10 cellular contexts compared by ENCODE assay signal in genomic region chr1:6245869-6246496, GRCh38. TPM values are rescaled to one million over a fixed set of nuclear protein-coding genes. Genes with fewer than 3 reads are reported as not detected.
DNase-seq lines count a peak whose midpoint lies in the region; ATAC-seq and TF ChIP-seq lines count a peak whose summit lies in the region.
"Had no signal": no experiment of that assay in that cellular context is flagged by ENCODE, and none has a peak within 500 bp of the region (broad histone marks: within the 10 kb centered on the region; RNA-seq: fewer than 3 reads in every experiment).

No MANE protein-coding gene starts in this region.

- H3K4me3 ChIP-seq in stomach: peak overlapping the region in 3 of 4 donors; percentile 0 to 34 (median 16)
- no peak overlapping the region for H3K4me3 ChIP-seq in lower leg skin (ENCODE audit: low read depth, poor library complexity, severe bottlenecking)

- peaks cover 35 to 59% (median 56%) of the 10 kb centered on the region in 4 donors for H3K4me1 ChIP-seq in stomach

- H3K27me3 Mint-ChIP-seq in activated CD4-positive, alpha-beta T cell treated with anti-CD3 and anti-CD28 coated beads for 36 hours: peaks cover 54% of the 10 kb centered on the region

- no peaks in the 10 kb centered on the region for H3K36me3 Mint-ChIP-seq in activated CD4-positive, alpha-beta T cell treated with anti-CD3 and anti-CD28 coated beads for 36 hours (ENCODE audit: low read depth)

- TF ChIP-seq POLR2A in stomach (IDR thresholded peaks at IDR 0.05) (no peak), lower leg skin (IDR thresholded peaks at IDR 0.05) (no peak)

- TF ChIP-seq EP300 in stomach (IDR thresholded peaks at IDR 0.05): no peak

- H3K27ac Mint-ChIP-seq in activated CD4-positive, alpha-beta T cell treated with anti-CD3 and anti-CD28 coated beads for 36 hours: no peak overlapping the region

- H3K36me3 ChIP-seq in stomach: no peaks in the 10 kb centered on the region

- no peaks in the 10 kb centered on the region for H3K9me3 Mint-ChIP-seq in activated CD4-positive, alpha-beta T cell treated with anti-CD3 and anti-CD28 coated beads for 36 hours (ENCODE audit: low read depth)

- no peaks in the 10 kb centered on the region for H3K9me3 ChIP-seq in stomach

- H3K27me3 ChIP-seq in stomach: peaks cover 22 to 100% (median 86%) of the 10 kb centered on the region in 3 donors

- TF ChIP-seq CTCF in stomach (IDR thresholded peaks at IDR 0.05): no peak
- TF ChIP-seq CTCF in lower leg skin (IDR thresholded peaks at IDR 0.05): no peak

- H3K4me3 Mint-ChIP-seq in activated CD4-positive, alpha-beta T cell treated with anti-CD3 and anti-CD28 coated beads for 36 hours: no peak overlapping the region

- peak; percentile 37 for DNase-seq in ELR (ENCODE audit: low read depth)
- DNase-seq in NCI-H1092 treated with DMSO at 0.1 percent for 48 hours (lab: John Stamatoyannopoulos, UW): peak; percentile 86
- peak; percentile 73 for DNase-seq in activated CD4-positive, alpha-beta T cell treated with anti-CD3 and anti-CD28 coated beads for 36 hours
- DNase-seq in germinal center (ENCODE audit: low spot score): peak; percentile 69
- DNase-seq in stomach: peak; percentile 33
- DNase-seq in lower leg skin (ENCODE audit: low spot score in 2 of 2): no peak
- DNase-seq in NK-92 (lab: John Stamatoyannopoulos, UW; ENCODE audit: unreplicated experiment): no peak
- DNase-seq in left ventricle myocardium superior: no peak

- CTCF ChIA-PET in activated CD4-positive, alpha-beta T cell treated with anti-CD3 and anti-CD28 coated beads for 36 hours (lab: Charles Lee): interaction anchor here (0.6 to 6.1 kb wide), 30 partner anchors 8 to 221 kb away, joined by 3 to 35 read pairs (median 4); partner anchors contain the start of genes ACOT7, GPR153, HES2 and ICMT

- WGBS in stomach, 5 donors: 1 to 9% (median 4%) methylated on average over 19 to 49 of the region's 49 CpGs
- 3 to 7% methylated on average over 31 to 38 of the region's 49 CpGs for WGBS in lower leg skin, 2 donors

- no peak overlapping the region for H3K27ac ChIP-seq in stomach
- H3K27ac ChIP-seq: epithelial cell of prostate had no signal

- peaks cover 11% of the 10 kb centered on the region for H3K4me1 Mint-ChIP-seq in activated CD4-positive, alpha-beta T cell treated with anti-CD3 and anti-CD28 coated beads for 36 hours

- intact Hi-C loops in activated CD4-positive, alpha-beta T cell treated with anti-CD3 and anti-CD28 coated beads for 36 hours (cut with DNase I, micrococcal nuclease): loop anchor here (1.0 to 5.0 kb wide), 12 partner anchors 14 to 229 kb away; partner anchors contain the start of genes ACOT7 (in 1 of the 2) and ESPN (in 1 of the 2)
- intact Hi-C loops in stomach (cut with DNase I; ENCODE audit: low total_unique reads): loop anchor here (5.0 to 10.0 kb wide), 3 partner anchors 96 to 191 kb away; no protein-coding TSS in a partner anchor
- intact Hi-C loops in lower leg skin (cut with DNase I; ENCODE audit: low total_unique reads): loop anchor here (2.0 to 10.0 kb wide), 3 partner anchors 101 to 191 kb away; no protein-coding TSS in a partner anchor
- intact Hi-C loops in left ventricle myocardium superior (cut with micrococcal nuclease): loop anchor here (10.0 kb wide), 1 partner anchor 99 kb away; no protein-coding TSS in a partner anchor

- POLR2A ChIA-PET in activated CD4-positive, alpha-beta T cell treated with anti-CD3 and anti-CD28 coated beads for 36 hours (lab: Charles Lee): interaction anchor here (0.5 kb wide), 1 partner anchor 388 kb away, joined by 6 read pairs; no protein-coding TSS in a partner anchor

- ATAC-seq in activated CD4-positive, alpha-beta T cell treated with anti-CD3 and anti-CD28 coated beads for 36 hours: no peak
- ATAC-seq in left ventricle myocardium superior: no peak

RNA-seq across cellular contexts. Expression of gene HES3, which starts 2.0 kb away (rescaled TPM):
- not detected for total RNA-seq in activated CD4-positive, alpha-beta T cell treated with anti-CD3 and anti-CD28 coated beads for 36 hours
- total RNA-seq in stomach: not detected
- not detected for polyA plus RNA-seq in stomach
- not detected for total RNA-seq in lower leg skin
- total RNA-seq in left ventricle myocardium superior: not detected
- total RNA-seq: HT1080 had no signal

RNA-seq across cellular contexts. Expression of gene ICMT, which starts 10.2 kb away (rescaled TPM):
- 10 to 100 TPM; 31.9 to 35.4 TPM for total RNA-seq in activated CD4-positive, alpha-beta T cell treated with anti-CD3 and anti-CD28 coated beads for 36 hours
- total RNA-seq in stomach: 10 to 100 TPM; 16.3 to 67.9 (median 35.2) TPM
- 10 to 100 TPM in 2 of 3 donors, 1 to 10 TPM in 1; 9.9 to 15.9 (median 14.6) TPM for polyA plus RNA-seq in stomach
- 10 to 100 TPM; 37.7 to 73.9 (median 57.3) TPM for total RNA-seq in lower leg skin
- 52.9 TPM for total RNA-seq in left ventricle myocardium superior

RNA-seq across cellular contexts. Expression of gene GPR153, which starts 14.9 kb away (rescaled TPM):
- under 1 TPM; 0.16 to 0.25 TPM for total RNA-seq in activated CD4-positive, alpha-beta T cell treated with anti-CD3 and anti-CD28 coated beads for 36 hours
- total RNA-seq in stomach (10 to 100 TPM in 1 of 5 donors, 1 to 10 TPM in 4; 1.8 to 63.1 (median 3.6) TPM), lower leg skin (10 to 100 TPM in 2 of 4 donors, 1 to 10 TPM in 2; 6.2 to 17.3 (median 11.7) TPM), left ventricle myocardium superior (7.7 TPM)
- polyA plus RNA-seq in stomach: 1 to 10 TPM; 2.2 to 3.1 (median 2.6) TPM

RNA-seq across cellular contexts. Expression of gene RNF207, which starts 40.1 kb away (rescaled TPM):
- 10 to 100 TPM; 13.5 to 15.2 TPM for total RNA-seq in activated CD4-positive, alpha-beta T cell treated with anti-CD3 and anti-CD28 coated beads for 36 hours
- total RNA-seq in stomach: 100 to 1,000 TPM in 1 of 5 donors, 10 to 100 TPM in 4; 11.9 to 112 (median 69.4) TPM
- 10 to 100 TPM in 1 of 3 donors, 1 to 10 TPM in 2; 1.5 to 17.5 (median 3.9) TPM for polyA plus RNA-seq in stomach
- total RNA-seq in lower leg skin: 10 to 100 TPM in 1 of 4 donors, 1 to 10 TPM in 3; 5.0 to 10.4 (median 7.7) TPM
- total RNA-seq in left ventricle myocardium superior: 82.3 TPM

RNA-seq across cellular contexts. Expression of gene RPL22, which starts 46.6 kb away (rescaled TPM):
- total RNA-seq in activated CD4-positive, alpha-beta T cell treated with anti-CD3 and anti-CD28 coated beads for 36 hours: 100 to 1,000 TPM; 392 to 475 TPM
- 100 to 1,000 TPM; 103 to 301 (median 166) TPM for total RNA-seq in stomach
- 100 to 1,000 TPM; 343 to 718 (median 413) TPM for polyA plus RNA-seq in stomach
- 100 to 1,000 TPM; 122 to 216 (median 179) TPM for total RNA-seq in lower leg skin
- 248 TPM for total RNA-seq in left ventricle myocardium superior

Comparison
In these comparisons a context has a peak if more than half of its experiments do, and no peak if none do; other contexts are left out.
1. DNase-seq: peak in ELR (single experiment), NCI-H1092 treated with DMSO at 0.1 percent for 48 hours (single experiment), activated CD4-positive, alpha-beta T cell treated with anti-CD3 and anti-CD28 coated beads for 36 hours (single experiment), germinal center (single experiment) and stomach (single experiment); none in lower leg skin (0 of 2), NK-92 (single experiment) and left ventricle myocardium superior (single experiment).